In genomic region chr4:88456757-88457306, GRCh38 we compare ENCODE assay signal across 8 cellular contexts. TPM values are rescaled to one million over a fixed set of nuclear protein-coding genes. Genes with fewer than 3 reads are reported as not detected.
DNase-seq lines count a peak whose midpoint lies in the region; ATAC-seq and TF ChIP-seq lines count a peak whose summit lies in the region.

HERC5 (plus strand) TSS chr4:88457119; CDS start chr4:88457270, 151 bp downstream.

- H3K9me3 ChIP-seq in HUES48 (ENCODE audit: control insufficient read depth, insufficient read depth, low read length) (0 out of 2 replicates have a peak, but pooled peaks cover 4% of the 10 kb centered on the region), neural cell (ENCODE audit: low read length) (no peaks in the 10 kb centered on the region)

- peak within 1 kb of the TSS; percentile 11; the same call in 1 of the 2 replicates for H3K9ac ChIP-seq in HUES48 (ENCODE audit: low read depth, low read length)
- H3K9ac ChIP-seq in neural cell (ENCODE audit: low read length), result no peak within 1 kb of the TSS

- TF ChIP-seq EP300 in neural cell (conservative IDR thresholded peaks at IDR 0.05; ENCODE audit: poor library complexity, severe bottlenecking), result peak; percentile 22

- CTCF ChIA-PET in RWPE1 (lab: Yijun Ruan, JAX), result interaction anchor here (0.6 to 1.1 kb wide), 11 partner anchors 15 to 1102 kb away, joined by 3 to 8 read pairs (median 3); partner anchors contain the start of genes HERC6 and PPM1K

- H3K9me3 Mint-ChIP-seq in stimulated activated naive CD8-positive, alpha-beta T cell treated with anti-CD3 and anti-CD28 coated beads, Interleukin-15, amount 100 ng/mL, for 72 hours, result no peaks in the 10 kb centered on the region

- peaks cover 17% of the 10 kb centered on the region for H3K27me3 Mint-ChIP-seq in stimulated activated naive CD8-positive, alpha-beta T cell treated with anti-CD3 and anti-CD28 coated beads, Interleukin-15, amount 100 ng/mL, for 72 hours

- H3K4me3 Mint-ChIP-seq in stimulated activated naive CD8-positive, alpha-beta T cell treated with anti-CD3 and anti-CD28 coated beads, Interleukin-15, amount 100 ng/mL, for 72 hours, result peak within 1 kb of the TSS; percentile 97 to 100

- H3K27me3 ChIP-seq in HUES48 (ENCODE audit: control insufficient read depth, insufficient read depth, low read length) (peaks cover 18% of the 10 kb centered on the region), neural cell (ENCODE audit: insufficient read depth, low read depth, low read length) (peaks cover 48% of the 10 kb centered on the region)

- H3K9me2 ChIP-seq in neural cell (ENCODE audit: insufficient read depth, low read length), result no peaks in the 10 kb centered on the region

- H3K27ac Mint-ChIP-seq in stimulated activated naive CD8-positive, alpha-beta T cell treated with anti-CD3 and anti-CD28 coated beads, Interleukin-15, amount 100 ng/mL, for 72 hours, result peak within 1 kb of the TSS; percentile 99

- peaks cover 8% of the 10 kb centered on the region for H3K4me1 ChIP-seq in HUES48 (ENCODE audit: control insufficient read depth, insufficient read depth, low read length)

- peak; percentile 38 for TF ChIP-seq RAD21 in neural cell (conservative IDR thresholded peaks at IDR 0.05)

- no peaks in the 10 kb centered on the region for H3K36me3 ChIP-seq in HUES48 (ENCODE audit: control insufficient read depth, insufficient read depth, low read length)
- H3K36me3 ChIP-seq in neural cell (ENCODE audit: insufficient read depth, low read length), result no peaks in the 10 kb centered on the region

- peak within 1 kb of the TSS; percentile 38 for H3K4me2 ChIP-seq in neural cell (ENCODE audit: low read length)

- peak within 1 kb of the TSS; percentile 59 for H3K4me3 ChIP-seq in HUES48 (ENCODE audit: low read depth, low read length)
- H3K4me3 ChIP-seq in foreskin fibroblast (ENCODE audit: low read depth in 1 of 2, low read length in 2 of 2), result peak within 1 kb of the TSS; percentile 45 to 75
- H3K4me3 ChIP-seq in neural cell (ENCODE audit: low read length), result peak within 1 kb of the TSS; percentile 71

- H3K27ac ChIP-seq in HUES48 (ENCODE audit: low read depth, low read length), result peak within 1 kb of the TSS; percentile 39
- H3K27ac ChIP-seq in RWPE1, result peak within 1 kb of the TSS; percentile 51
- no peak within 1 kb of the TSS for H3K27ac ChIP-seq in neural cell (ENCODE audit: low read length)

- H3K79me2 ChIP-seq in neural cell (replicated peaks; ENCODE audit: insufficient read depth, low read length), result no peaks in the 10 kb centered on the region

- H3K4me1 Mint-ChIP-seq in stimulated activated naive CD8-positive, alpha-beta T cell treated with anti-CD3 and anti-CD28 coated beads, Interleukin-15, amount 100 ng/mL, for 72 hours, result peaks cover 17% of the 10 kb centered on the region

- TF ChIP-seq CTCF in RWPE1 (conservative IDR thresholded peaks at IDR 0.05; ENCODE audit: low read depth), result peak; percentile 76
- TF ChIP-seq CTCF in foreskin fibroblast (IDR thresholded peaks at IDR 0.05; ENCODE audit: low read depth, low read length), result peak; percentile 70
- TF ChIP-seq CTCF in neural cell (IDR thresholded peaks at IDR 0.05; ENCODE audit: poor library complexity, severe bottlenecking), result peak; percentile 61

- no peaks in the 10 kb centered on the region for H3F3A ChIP-seq in neural cell (ENCODE audit: insufficient read depth, low read length, poor library complexity, severe bottlenecking)

- DNase-seq in DMS153 (lab: John Stamatoyannopoulos, UW) (peak; percentile 32), RWPE1 (ENCODE audit: low spot score) (peak; percentile 88), foreskin fibroblast (peak; percentile 87 to 95)
- DNase-seq in activated effector memory CD4-positive, alpha-beta T cell treated with Interleukin-2 at 50 U/mL for 16 hours, result peak; percentile 90
- DNase-seq in stimulated activated naive CD8-positive, alpha-beta T cell treated with anti-CD3 and anti-CD28 coated beads, Interleukin-15, amount 100 ng/mL, for 72 hours, result peak; percentile 87 to 92

- H2AFZ ChIP-seq in neural cell (ENCODE audit: low read depth, low read length), result peak within 1 kb of the TSS; percentile 13

- ATAC-seq in GM21423 (IDR thresholded peaks at IDR 0.05; ENCODE audit: unreplicated experiment), result peak; percentile 91
- peak; percentile 95 for ATAC-seq in stimulated activated naive CD8-positive, alpha-beta T cell treated with anti-CD3 and anti-CD28 coated beads, Interleukin-15, amount 100 ng/mL, for 72 hours

- POLR2A ChIA-PET in RWPE1 (lab: Yijun Ruan, JAX; ENCODE audit: low non-redundant PET), result interaction anchor here (0.6 kb wide), 1 partner anchor 391 kb away, joined by 3 read pairs; no protein-coding TSS in a partner anchor

- no peaks in the 10 kb centered on the region for H4K20me1 ChIP-seq in neural cell (ENCODE audit: insufficient read depth)

TF ChIP-seq in neural cell, 6 proteins besides CTCF, POLR2A, EP300 and RAD21:
- TF ChIP-seq POLR2AphosphoS5 (IDR thresholded peaks at IDR 0.05) (peak; percentile 37), SMC3 (conservative IDR thresholded peaks at IDR 0.05; ENCODE audit: poor library complexity) (peak; percentile 42), EZH2 (IDR thresholded peaks at IDR 0.05; ENCODE audit: borderline replicate concordance, insufficient read depth, low read length, poor library complexity, severe bottlenecking) (no peak), REST (IDR thresholded peaks at IDR 0.05; ENCODE audit: borderline replicate concordance) (no peak), MXI1 (conservative IDR thresholded peaks at IDR 0.05; ENCODE audit: poor library complexity, severe bottlenecking) (peak; percentile 58), TAF1 (IDR thresholded peaks at IDR 0.05; ENCODE audit: low read depth) (no peak)

RNA-seq across cellular contexts. Expression of gene HERC5, which starts in this region (rescaled TPM):
- 0.59 TPM in 1 of 2 replicates, not detected in the other for polyA plus RNA-seq in neural cell
- polyA minus RNA-seq in neural cell, result 0.49 and 0.69 TPM in 2 replicates

Comparison
In these comparisons a context has a peak if more than half of its experiments do, and no peak if none do; other contexts are left out.
1. DNase-seq: peak in every context shown above with its lines; median percentile 91 in foreskin fibroblast; 90 in activated effector memory CD4-positive, alpha-beta T cell treated with Interleukin-2 at 50 U/mL for 16 hours; 90 in stimulated activated naive CD8-positive, alpha-beta T cell treated with anti-CD3 and anti-CD28 coated beads, Interleukin-15, amount 100 ng/mL, for 72 hours; 88 in RWPE1; 32 in DMS153.